ENCODE assay signal across 8 cellular contexts in genomic region chr17:42562845-42563509, GRCh38. TPM values are rescaled to one million over a fixed set of nuclear protein-coding genes. Genes with fewer than 3 reads are reported as not detected.
A peak's percentile ranks its signal among the peaks of the same experiment; 100 is the strongest.
DNase-seq lines count a peak whose midpoint lies in the region; ATAC-seq and TF ChIP-seq lines count a peak whose summit lies in the region.

No MANE protein-coding gene starts in this region.

- H3K4me1 ChIP-seq in tibial nerve, result peaks cover 0 to 64% (median 34%) of the 10 kb centered on the region in 4 donors

- no peak for DNase-seq in activated CD8-positive, alpha-beta memory T cell treated with anti-CD3 and anti-CD28 coated beads, Interleukin-2, amount 10 ng/mL, durations not matched to agents 7 days and 5 days
- no peak for DNase-seq in activated CD8-positive, alpha-beta memory T cell treated with anti-CD3 and anti-CD28 coated beads, Interleukin-2, amount 50 U/mL, for 48 hours
- DNase-seq in activated naive CD8-positive, alpha-beta T cell treated with anti-CD3 and anti-CD28 coated beads, Interleukin-2, amount 10 ng/mL, durations not matched to agents 7 days and 5 days, result no peak
- DNase-seq in left lobe of liver (ENCODE audit: low spot score) (no peak), tibial nerve (ENCODE audit: low spot score in 2 of 2) (no peak), A172 (ENCODE audit: low spot score) (no peak), GDM1 (lab: John Stamatoyannopoulos, UW) (no peak), DMS153 treated with DMSO at 0.1 percent for 48 hours (lab: John Stamatoyannopoulos, UW; ENCODE audit: unreplicated experiment) (no peak)

- no peak for TF ChIP-seq POLR2A in tibial nerve (IDR thresholded peaks at IDR 0.05)

- peaks cover 0 to 24% (median 13%) of the 10 kb centered on the region in 3 donors for H3K36me3 ChIP-seq in tibial nerve

- peak overlapping the region; percentile 66 to 79 (median 76) for H3K4me3 ChIP-seq in tibial nerve

- H3K27me3 ChIP-seq in tibial nerve, result no peaks in the 10 kb centered on the region

- 51 to 60% methylated on average over 28 to 29 of the region's 30 CpGs for WGBS in tibial nerve, 2 donors

- TF ChIP-seq CTCF in tibial nerve (IDR thresholded peaks at IDR 0.05), result no peak

- H3K9me3 Mint-ChIP-seq in activated CD8-positive, alpha-beta memory T cell treated with anti-CD3 and anti-CD28 coated beads, Interleukin-2, amount 10 ng/mL, durations not matched to agents 7 days and 5 days (ENCODE audit: low read depth), result no peaks in the 10 kb centered on the region
- no peaks in the 10 kb centered on the region for H3K9me3 Mint-ChIP-seq in activated naive CD8-positive, alpha-beta T cell treated with anti-CD3 and anti-CD28 coated beads, Interleukin-2, amount 10 ng/mL, durations not matched to agents 7 days and 5 days

- TF ChIP-seq EP300 in tibial nerve (IDR thresholded peaks at IDR 0.05), result no peak

- POLR2A ChIA-PET in activated naive CD8-positive, alpha-beta T cell treated with anti-CD3 and anti-CD28 coated beads, Interleukin-2, amount 10 ng/mL, durations not matched to agents 7 days and 5 days (lab: Charles Lee), result interaction anchor here (0.5 to 2.2 kb wide), 4 partner anchors 9 to 237 kb away, joined by 3 to 7 read pairs (median 4); partner anchors contain the start of gene PSMC3IP

- peak overlapping the region; percentile 99 for H3K27ac Mint-ChIP-seq in activated CD8-positive, alpha-beta memory T cell treated with anti-CD3 and anti-CD28 coated beads, Interleukin-2, amount 10 ng/mL, durations not matched to agents 7 days and 5 days
- H3K27ac Mint-ChIP-seq in activated naive CD8-positive, alpha-beta T cell treated with anti-CD3 and anti-CD28 coated beads, Interleukin-2, amount 10 ng/mL, durations not matched to agents 7 days and 5 days, result peak overlapping the region; percentile 93

- H3K4me1 Mint-ChIP-seq in activated CD8-positive, alpha-beta memory T cell treated with anti-CD3 and anti-CD28 coated beads, Interleukin-2, amount 10 ng/mL, durations not matched to agents 7 days and 5 days, result peaks cover 55% of the 10 kb centered on the region
- H3K4me1 Mint-ChIP-seq in activated naive CD8-positive, alpha-beta T cell treated with anti-CD3 and anti-CD28 coated beads, Interleukin-2, amount 10 ng/mL, durations not matched to agents 7 days and 5 days, result peaks cover 36% of the 10 kb centered on the region

- no peaks in the 10 kb centered on the region for H3K9me3 ChIP-seq in tibial nerve

- peak overlapping the region; percentile 88 for H3K4me3 Mint-ChIP-seq in activated CD8-positive, alpha-beta memory T cell treated with anti-CD3 and anti-CD28 coated beads, Interleukin-2, amount 10 ng/mL, durations not matched to agents 7 days and 5 days
- peak overlapping the region; percentile 92 for H3K4me3 Mint-ChIP-seq in activated naive CD8-positive, alpha-beta T cell treated with anti-CD3 and anti-CD28 coated beads, Interleukin-2, amount 10 ng/mL, durations not matched to agents 7 days and 5 days

- no peaks in the 10 kb centered on the region for H3K27me3 Mint-ChIP-seq in activated CD8-positive, alpha-beta memory T cell treated with anti-CD3 and anti-CD28 coated beads, Interleukin-2, amount 10 ng/mL, durations not matched to agents 7 days and 5 days
- no peaks in the 10 kb centered on the region for H3K27me3 Mint-ChIP-seq in activated naive CD8-positive, alpha-beta T cell treated with anti-CD3 and anti-CD28 coated beads, Interleukin-2, amount 10 ng/mL, durations not matched to agents 7 days and 5 days

- CTCF ChIA-PET in activated CD8-positive, alpha-beta memory T cell treated with anti-CD3 and anti-CD28 coated beads, Interleukin-2, amount 10 ng/mL, durations not matched to agents 7 days and 5 days (lab: Charles Lee), result interaction anchor here (0.9 to 6.7 kb wide), 4 partner anchors 14 to 33 kb away, joined by 3 to 62 read pairs (median 4); partner anchors contain the start of genes NAGLU and PSMC3IP

- H3K36me3 Mint-ChIP-seq in activated CD8-positive, alpha-beta memory T cell treated with anti-CD3 and anti-CD28 coated beads, Interleukin-2, amount 10 ng/mL, durations not matched to agents 7 days and 5 days, result peaks cover 21% of the 10 kb centered on the region
- H3K36me3 Mint-ChIP-seq in activated naive CD8-positive, alpha-beta T cell treated with anti-CD3 and anti-CD28 coated beads, Interleukin-2, amount 10 ng/mL, durations not matched to agents 7 days and 5 days, result peaks cover 13% of the 10 kb centered on the region

- no peak for ATAC-seq in activated CD8-positive, alpha-beta memory T cell treated with anti-CD3 and anti-CD28 coated beads, Interleukin-2, amount 10 ng/mL, durations not matched to agents 7 days and 5 days
- no peak for ATAC-seq in activated naive CD8-positive, alpha-beta T cell treated with anti-CD3 and anti-CD28 coated beads, Interleukin-2, amount 10 ng/mL, durations not matched to agents 7 days and 5 days (ENCODE audit: low read depth)
- ATAC-seq in left lobe of liver, result peak; percentile 6

- H3K27ac ChIP-seq in tibial nerve, result peak overlapping the region; percentile 78 to 95 (median 88)

RNA-seq across cellular contexts. Expression of gene COASY, which starts 1.0 kb away (rescaled TPM):
- 100 to 1,000 TPM in 1 of 2 experiments, 10 to 100 TPM in 1; 95.9 to 108 TPM for total RNA-seq in activated CD8-positive, alpha-beta memory T cell treated with anti-CD3 and anti-CD28 coated beads, Interleukin-2, amount 10 ng/mL, durations not matched to agents 7 days and 5 days
- total RNA-seq in activated naive CD8-positive, alpha-beta T cell treated with anti-CD3 and anti-CD28 coated beads, Interleukin-2, amount 10 ng/mL, durations not matched to agents 7 days and 5 days, result 10 to 100 TPM; 83.3 to 98.1 TPM
- 78.8 TPM for total RNA-seq in left lobe of liver
- total RNA-seq in tibial nerve, result 10 to 100 TPM; 22.9 to 33.9 (median 25.5) TPM
- 53.9 and 63.6 TPM in 2 replicates for total RNA-seq in A172 (2014; rRNA removed; shearing (Covaris generic))

RNA-seq across cellular contexts. Expression of gene MLX, which starts 3.9 kb away (rescaled TPM):
- 10 to 100 TPM; 54.8 to 60.4 TPM for total RNA-seq in activated CD8-positive, alpha-beta memory T cell treated with anti-CD3 and anti-CD28 coated beads, Interleukin-2, amount 10 ng/mL, durations not matched to agents 7 days and 5 days
- total RNA-seq in activated naive CD8-positive, alpha-beta T cell treated with anti-CD3 and anti-CD28 coated beads, Interleukin-2, amount 10 ng/mL, durations not matched to agents 7 days and 5 days, result 10 to 100 TPM; 62.9 to 64.9 TPM
- total RNA-seq in left lobe of liver, result 38.7 TPM
- 10 to 100 TPM; 31.8 to 44.4 (median 39.1) TPM for total RNA-seq in tibial nerve
- 47.1 and 52.9 TPM in 2 replicates for total RNA-seq in A172 (2014; rRNA removed; shearing (Covaris generic))

RNA-seq across cellular contexts. Expression of gene HSD17B1, which starts 10.3 kb away (rescaled TPM):
- total RNA-seq in activated CD8-positive, alpha-beta memory T cell treated with anti-CD3 and anti-CD28 coated beads, Interleukin-2, amount 10 ng/mL, durations not matched to agents 7 days and 5 days, result 1 to 10 TPM in 1 of 2 experiments, under 1 TPM in 1; 0.70 to 1.1 TPM
- 1 to 10 TPM; 1.2 TPM for total RNA-seq in activated naive CD8-positive, alpha-beta T cell treated with anti-CD3 and anti-CD28 coated beads, Interleukin-2, amount 10 ng/mL, durations not matched to agents 7 days and 5 days
- total RNA-seq in left lobe of liver, result 1.3 TPM
- total RNA-seq in tibial nerve, result 1 to 10 TPM in 3 of 4 donors, under 1 TPM in 1; 0.78 to 4.4 (median 3.7) TPM
- total RNA-seq in A172 (2014; rRNA removed; shearing (Covaris generic)), result 1.3 and 1.6 TPM in 2 replicates

RNA-seq across cellular contexts. Expression of gene PSMC3IP, which starts 14.6 kb away (rescaled TPM):
- total RNA-seq in activated CD8-positive, alpha-beta memory T cell treated with anti-CD3 and anti-CD28 coated beads, Interleukin-2, amount 10 ng/mL, durations not matched to agents 7 days and 5 days, result 10 to 100 TPM; 24.4 to 25.5 TPM
- 10 to 100 TPM; 15.9 to 16.9 TPM for total RNA-seq in activated naive CD8-positive, alpha-beta T cell treated with anti-CD3 and anti-CD28 coated beads, Interleukin-2, amount 10 ng/mL, durations not matched to agents 7 days and 5 days
- 0.65 TPM for total RNA-seq in left lobe of liver
- total RNA-seq in tibial nerve, result 1 to 10 TPM; 4.9 to 9.0 (median 7.4) TPM
- 21.4 and 29.9 TPM in 2 replicates for total RNA-seq in A172 (2014; rRNA removed; shearing (Covaris generic))

RNA-seq across cellular contexts. Expression of gene NAGLU, which starts 26.9 kb away (rescaled TPM):
- 10 to 100 TPM; 18.2 to 19.4 TPM for total RNA-seq in activated CD8-positive, alpha-beta memory T cell treated with anti-CD3 and anti-CD28 coated beads, Interleukin-2, amount 10 ng/mL, durations not matched to agents 7 days and 5 days
- 10 to 100 TPM; 22.9 to 23.9 TPM for total RNA-seq in activated naive CD8-positive, alpha-beta T cell treated with anti-CD3 and anti-CD28 coated beads, Interleukin-2, amount 10 ng/mL, durations not matched to agents 7 days and 5 days
- total RNA-seq in left lobe of liver, result 44.4 TPM
- 100 to 1,000 TPM in 1 of 4 donors, 10 to 100 TPM in 3; 52.3 to 115 (median 67.3) TPM for total RNA-seq in tibial nerve
- 79.2 and 80.1 TPM in 2 replicates for total RNA-seq in A172 (2014; rRNA removed; shearing (Covaris generic))
